9 cellular contexts compared by ENCODE assay signal in genomic region chr1:41783189-41783639, GRCh38.
DNase-seq lines count a peak whose midpoint lies in the region; ATAC-seq, FAIRE-seq and TF ChIP-seq lines count a peak whose summit lies in the region.
"Had no signal": no experiment of that assay in that cellular context is flagged by ENCODE, and none has a peak within 500 bp of the region (broad histone marks: within the 10 kb centered on the region; RNA-seq: fewer than 3 reads in every experiment).

No MANE protein-coding gene starts in this region.

- no peaks in the 10 kb centered on the region for H3K36me3 ChIP-seq in left ventricle myocardium inferior

- H3K9me3 ChIP-seq in left ventricle myocardium inferior (replicated peaks) = no peaks in the 10 kb centered on the region

- H3K27me3 ChIP-seq in left ventricle myocardium inferior (ENCODE audit: low read depth) = no peaks in the 10 kb centered on the region

- H3K27ac Mint-ChIP-seq in activated T-helper 1 cell treated with anti-CD3 and anti-CD28 coated beads, Interleukin-12 subunit alpha, Interleukin-12 subunit beta, Interleukin-2, Interleukin-4 antibody, amounts not matched to agents 30 ng/mL and 10 ng/mL and 1 ng/mL, durations not matched to agents 14 hours and 24 hours and 36 hours = peak overlapping the region; percentile 35

- peaks cover 21% of the 10 kb centered on the region for H3K4me1 Mint-ChIP-seq in activated T-helper 1 cell treated with anti-CD3 and anti-CD28 coated beads, Interleukin-12 subunit alpha, Interleukin-12 subunit beta, Interleukin-2, Interleukin-4 antibody, amounts not matched to agents 30 ng/mL and 10 ng/mL and 1 ng/mL, durations not matched to agents 14 hours and 24 hours and 36 hours (ENCODE audit: low read depth)

- DNase-seq in activated T-cell treated with anti-CD3 and anti-CD28 coated beads for 24 hours (ENCODE audit: low read depth) (peak; percentile 52), kidney glomerular epithelial cell (lab: John Stamatoyannopoulos, UW) (peak; percentile 94), urothelium cell line (ENCODE audit: low spot score) (peak; percentile 91), left ventricle myocardium inferior (no peak)
- DNase-seq in activated T-cell treated with anti-CD3 and anti-CD28 coated beads, Interleukin-2, amount 50 U/mL, for 1 hour = no peak
- no peak for DNase-seq in activated T-helper 1 cell treated with anti-CD3 and anti-CD28 coated beads, Interleukin-12 subunit alpha, Interleukin-12 subunit beta, Interleukin-2, Interleukin-4 antibody, amounts not matched to agents 30 ng/mL and 10 ng/mL and 1 ng/mL, durations not matched to agents 14 hours and 24 hours and 36 hours (ENCODE audit: low spot score)
- DNase-seq: Karpas-422 had no signal

- H3K36me3 Mint-ChIP-seq in activated T-helper 1 cell treated with anti-CD3 and anti-CD28 coated beads, Interleukin-12 subunit alpha, Interleukin-12 subunit beta, Interleukin-2, Interleukin-4 antibody, amounts not matched to agents 30 ng/mL and 10 ng/mL and 1 ng/mL, durations not matched to agents 14 hours and 24 hours and 36 hours (ENCODE audit: low read depth) = peaks cover 19% of the 10 kb centered on the region

- no peak for TF ChIP-seq CTCF in left ventricle myocardium inferior (IDR thresholded peaks at IDR 0.05; ENCODE audit: borderline replicate concordance)

- peak overlapping the region; percentile 21 for H3K4me3 Mint-ChIP-seq in activated T-helper 1 cell treated with anti-CD3 and anti-CD28 coated beads, Interleukin-12 subunit alpha, Interleukin-12 subunit beta, Interleukin-2, Interleukin-4 antibody, amounts not matched to agents 30 ng/mL and 10 ng/mL and 1 ng/mL, durations not matched to agents 14 hours and 24 hours and 36 hours

- H3K27me3 Mint-ChIP-seq in activated T-helper 1 cell treated with anti-CD3 and anti-CD28 coated beads, Interleukin-12 subunit alpha, Interleukin-12 subunit beta, Interleukin-2, Interleukin-4 antibody, amounts not matched to agents 30 ng/mL and 10 ng/mL and 1 ng/mL, durations not matched to agents 14 hours and 24 hours and 36 hours (ENCODE audit: insufficient read depth) = no peaks in the 10 kb centered on the region

- peaks cover 16% of the 10 kb centered on the region for H3K9me3 Mint-ChIP-seq in activated T-helper 1 cell treated with anti-CD3 and anti-CD28 coated beads, Interleukin-12 subunit alpha, Interleukin-12 subunit beta, Interleukin-2, Interleukin-4 antibody, amounts not matched to agents 30 ng/mL and 10 ng/mL and 1 ng/mL, durations not matched to agents 14 hours and 24 hours and 36 hours

- no peak overlapping the region for H3K27ac ChIP-seq in left ventricle myocardium inferior (replicated peaks)

- intact Hi-C loops in activated T-helper 1 cell treated with anti-CD3 and anti-CD28 coated beads, Interleukin-12 subunit alpha, Interleukin-12 subunit beta, Interleukin-2, Interleukin-4 antibody, amounts not matched to agents 30 ng/mL and 10 ng/mL and 1 ng/mL, durations not matched to agents 14 hours and 24 hours and 36 hours (cut with micrococcal nuclease) = loop anchor here (1.0 kb wide), 1 partner anchor 79 kb away; no protein-coding TSS in a partner anchor
- intact Hi-C loops in left ventricle myocardium inferior (cut with micrococcal nuclease) = no loop called here

- ATAC-seq in GM21717 (IDR thresholded peaks at IDR 0.05; ENCODE audit: unreplicated experiment) (no peak), HG02840 (IDR thresholded peaks at IDR 0.05; ENCODE audit: low FRiP score, unreplicated experiment) (no peak)

- FAIRE-seq in urothelium cell line (lab: Jason Lieb, UNC) = peak; percentile 97

- no peaks in the 10 kb centered on the region for H3K4me1 ChIP-seq in left ventricle myocardium inferior

- no peak overlapping the region for H3K4me3 ChIP-seq in left ventricle myocardium inferior

Comparison
In these comparisons a context has a peak if more than half of its experiments do, and no peak if none do; other contexts are left out.
1. DNase-seq: peak in activated T-cell treated with anti-CD3 and anti-CD28 coated beads for 24 hours (single experiment), kidney glomerular epithelial cell (single experiment) and urothelium cell line (single experiment); none in activated T-cell treated with anti-CD3 and anti-CD28 coated beads, Interleukin-2, amount 50 U/mL, for 1 hour (single experiment), activated T-helper 1 cell treated with anti-CD3 and anti-CD28 coated beads, Interleukin-12 subunit alpha, Interleukin-12 subunit beta, Interleukin-2, Interleukin-4 antibody, amounts not matched to agents 30 ng/mL and 10 ng/mL and 1 ng/mL, durations not matched to agents 14 hours and 24 hours and 36 hours (single experiment) and left ventricle myocardium inferior (single experiment).